ENCODE assay signal across 7 cellular contexts in genomic region chr1:110746644-110747259, GRCh38.
DNase-seq lines count a peak whose midpoint lies in the region; ATAC-seq and TF ChIP-seq lines count a peak whose summit lies in the region.

No MANE protein-coding gene starts in this region.

- DNase-seq in HFF-Myc (ENCODE audit: extremely low read depth, low read depth) (peak; percentile 20), T-helper 1 cell (peak; percentile 20 to 57 (median 37)), astrocyte of the spinal cord (ENCODE audit: low read depth, low spot score) (peak; percentile 38), right lobe of liver (peak in 1 of 3 donors; percentile 28)
- peak; percentile 6 to 35 for DNase-seq in stimulated activated CD8-positive, alpha-beta memory T cell treated with anti-CD3 and anti-CD28 coated beads, Interleukin-7, amount 100 ng/mL, for 1 hour (ENCODE audit: low read depth in 2 of 2)

- H3K27ac ChIP-seq in right lobe of liver, result no peak overlapping the region

- no peaks in the 10 kb centered on the region for H3K36me3 ChIP-seq in right lobe of liver

- no peak overlapping the region for H3K4me3 ChIP-seq in HFF-Myc (replicated peaks; ENCODE audit: low read depth, low read length)
- no peak overlapping the region for H3K4me3 ChIP-seq in astrocyte of the spinal cord (ENCODE audit: low read depth, low read length)
- no peak overlapping the region for H3K4me3 ChIP-seq in right lobe of liver

- H3K27me3 ChIP-seq in right lobe of liver, result no peaks in the 10 kb centered on the region

- ATAC-seq in right lobe of liver (peak; percentile 37 to 66 (median 47)), GM21737 (IDR thresholded peaks at IDR 0.05; ENCODE audit: unreplicated experiment) (no peak), GM19455 (IDR thresholded peaks at IDR 0.05; ENCODE audit: unreplicated experiment) (no peak)

- intact Hi-C loops in right lobe of liver (cut with DNase I), result no loop called here

- 17% methylated on average over 10 of the region's 10 CpGs for WGBS in right lobe of liver (ENCODE audit: insufficient coverage, low coverage, low lambda C conversion rate, missing lambda C conversion rate)

- H3K9me3 ChIP-seq in right lobe of liver, result no peaks in the 10 kb centered on the region

- H3K4me1 ChIP-seq in right lobe of liver, result no peaks in the 10 kb centered on the region

- in situ Hi-C loops in astrocyte of the spinal cord (cut with HindIII; ENCODE audit: low sequenced_read_pairs), result no loop called here

- TF ChIP-seq CTCF in HFF-Myc (IDR thresholded peaks at IDR 0.05; ENCODE audit: low read depth, low read length, missing control alignments) (no peak), astrocyte of the spinal cord (IDR thresholded peaks at IDR 0.05; ENCODE audit: low read depth, low read length) (no peak), right lobe of liver (IDR thresholded peaks at IDR 0.05) (no peak)

- no peak for TF ChIP-seq POLR2A in right lobe of liver (IDR thresholded peaks at IDR 0.05)

Comparison
In these comparisons a context has a peak if more than half of its experiments do, and no peak if none do; other contexts are left out.
1. ATAC-seq: peak in right lobe of liver (4 of 4); none in GM21737 (single experiment) and GM19455 (single experiment).